Comparison of ENCODE assay signal across 2 cellular contexts in the genomic region with DNA sequence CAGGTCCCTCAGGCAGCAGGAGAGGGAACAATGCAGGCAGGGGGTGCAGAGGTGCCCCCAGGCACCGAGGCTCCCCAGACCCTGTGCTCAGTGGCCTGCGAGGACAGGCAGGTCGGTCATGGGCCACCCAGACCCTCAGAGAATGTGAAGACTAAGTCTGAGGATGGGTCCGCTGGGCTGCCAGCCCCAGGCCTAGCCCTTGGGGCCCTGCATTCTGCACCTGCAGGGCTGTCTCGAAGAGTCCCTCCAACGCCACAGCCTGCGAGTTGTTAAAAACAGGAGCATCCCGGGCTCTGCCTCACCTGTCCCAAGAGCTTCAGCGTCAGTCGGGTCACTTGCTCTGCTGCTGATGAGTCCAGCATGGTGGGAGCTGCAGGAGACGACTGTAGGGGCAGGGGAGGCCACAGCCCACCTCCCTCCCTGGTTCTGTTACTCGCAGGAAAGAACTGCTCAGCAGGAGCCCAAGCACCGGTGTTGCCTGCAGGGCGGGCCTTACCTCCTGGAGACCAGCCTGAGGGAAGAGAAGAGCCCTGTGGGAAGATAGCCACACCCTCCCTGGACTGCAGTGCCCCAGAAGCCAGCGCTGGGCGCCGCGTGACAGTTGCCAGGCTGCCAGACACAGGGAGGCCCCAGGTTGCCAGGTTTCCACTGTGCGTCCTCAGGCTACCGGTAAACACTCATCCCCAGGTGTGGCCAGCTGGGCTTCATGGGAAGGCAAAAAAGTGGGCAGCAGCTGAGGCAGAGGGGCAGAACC.
TF ChIP-seq lines count a peak whose summit lies in the region.

No MANE protein-coding gene starts in this region.

TF ChIP-seq in GM23338, 12 proteins besides CTCF, POLR2A, EP300 and RAD21:
- TF ChIP-seq POLR2AphosphoS5 (IDR thresholded peaks at IDR 0.05; ENCODE audit: low read depth) = peak; percentile 18
- TF ChIP-seq, protein P1, sequence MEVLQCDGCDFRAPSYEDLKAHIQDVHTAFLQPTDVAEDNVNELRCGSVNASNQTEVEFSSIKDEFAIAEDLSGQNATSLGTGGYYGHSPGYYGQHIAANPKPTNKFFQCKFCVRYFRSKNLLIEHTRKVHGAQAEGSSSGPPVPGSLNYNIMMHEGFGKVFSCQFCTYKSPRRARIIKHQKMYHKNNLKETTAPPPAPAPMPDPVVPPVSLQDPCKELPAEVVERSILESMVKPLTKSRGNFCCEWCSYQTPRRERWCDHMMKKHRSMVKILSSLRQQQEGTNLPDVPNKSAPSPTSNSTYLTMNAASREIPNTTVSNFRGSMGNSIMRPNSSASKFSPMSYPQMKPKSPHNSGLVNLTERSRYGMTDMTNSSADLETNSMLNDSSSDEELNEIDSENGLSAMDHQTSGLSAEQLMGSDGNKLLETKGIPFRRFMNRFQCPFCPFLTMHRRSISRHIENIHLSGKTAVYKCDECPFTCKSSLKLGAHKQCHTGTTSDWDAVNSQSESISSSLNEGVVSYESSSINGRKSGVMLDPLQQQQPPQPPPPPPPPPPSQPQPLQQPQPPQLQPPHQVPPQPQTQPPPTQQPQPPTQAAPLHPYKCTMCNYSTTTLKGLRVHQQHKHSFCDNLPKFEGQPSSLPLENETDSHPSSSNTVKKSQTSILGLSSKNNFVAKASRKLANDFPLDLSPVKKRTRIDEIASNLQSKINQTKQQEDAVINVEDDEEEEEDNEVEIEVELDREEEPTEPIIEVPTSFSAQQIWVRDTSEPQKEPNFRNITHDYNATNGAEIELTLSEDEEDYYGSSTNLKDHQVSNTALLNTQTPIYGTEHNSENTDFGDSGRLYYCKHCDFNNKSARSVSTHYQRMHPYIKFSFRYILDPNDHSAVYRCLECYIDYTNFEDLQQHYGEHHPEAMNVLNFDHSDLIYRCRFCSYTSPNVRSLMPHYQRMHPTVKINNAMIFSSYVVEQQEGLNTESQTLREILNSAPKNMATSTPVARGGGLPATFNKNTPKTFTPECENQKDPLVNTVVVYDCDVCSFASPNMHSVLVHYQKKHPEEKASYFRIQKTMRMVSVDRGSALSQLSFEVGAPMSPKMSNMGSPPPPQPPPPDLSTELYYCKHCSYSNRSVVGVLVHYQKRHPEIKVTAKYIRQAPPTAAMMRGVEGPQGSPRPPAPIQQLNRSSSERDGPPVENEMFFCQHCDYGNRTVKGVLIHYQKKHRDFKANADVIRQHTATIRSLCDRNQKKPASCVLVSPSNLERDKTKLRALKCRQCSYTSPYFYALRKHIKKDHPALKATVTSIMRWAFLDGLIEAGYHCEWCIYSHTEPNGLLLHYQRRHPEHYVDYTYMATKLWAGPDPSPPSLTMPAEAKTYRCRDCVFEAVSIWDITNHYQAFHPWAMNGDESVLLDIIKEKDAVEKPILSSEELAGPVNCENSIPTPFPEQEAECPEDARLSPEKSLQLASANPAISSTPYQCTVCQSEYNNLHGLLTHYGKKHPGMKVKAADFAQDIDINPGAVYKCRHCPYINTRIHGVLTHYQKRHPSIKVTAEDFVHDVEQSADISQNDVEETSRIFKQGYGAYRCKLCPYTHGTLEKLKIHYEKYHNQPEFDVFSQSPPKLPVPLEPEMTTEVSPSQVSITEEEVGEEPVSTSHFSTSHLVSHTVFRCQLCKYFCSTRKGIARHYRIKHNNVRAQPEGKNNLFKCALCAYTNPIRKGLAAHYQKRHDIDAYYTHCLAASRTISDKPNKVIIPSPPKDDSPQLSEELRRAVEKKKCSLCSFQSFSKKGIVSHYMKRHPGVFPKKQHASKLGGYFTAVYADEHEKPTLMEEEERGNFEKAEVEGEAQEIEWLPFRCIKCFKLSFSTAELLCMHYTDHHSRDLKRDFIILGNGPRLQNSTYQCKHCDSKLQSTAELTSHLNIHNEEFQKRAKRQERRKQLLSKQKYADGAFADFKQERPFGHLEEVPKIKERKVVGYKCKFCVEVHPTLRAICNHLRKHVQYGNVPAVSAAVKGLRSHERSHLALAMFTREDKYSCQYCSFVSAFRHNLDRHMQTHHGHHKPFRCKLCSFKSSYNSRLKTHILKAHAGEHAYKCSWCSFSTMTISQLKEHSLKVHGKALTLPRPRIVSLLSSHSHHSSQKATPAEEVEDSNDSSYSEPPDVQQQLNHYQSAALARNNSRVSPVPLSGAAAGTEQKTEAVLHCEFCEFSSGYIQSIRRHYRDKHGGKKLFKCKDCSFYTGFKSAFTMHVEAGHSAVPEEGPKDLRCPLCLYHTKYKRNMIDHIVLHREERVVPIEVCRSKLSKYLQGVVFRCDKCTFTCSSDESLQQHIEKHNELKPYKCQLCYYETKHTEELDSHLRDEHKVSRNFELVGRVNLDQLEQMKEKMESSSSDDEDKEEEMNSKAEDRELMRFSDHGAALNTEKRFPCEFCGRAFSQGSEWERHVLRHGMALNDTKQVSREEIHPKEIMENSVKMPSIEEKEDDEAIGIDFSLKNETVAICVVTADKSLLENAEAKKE (CRISPR knock-in tag; IDR thresholded peaks at IDR 0.05) = no peak

TF ChIP-seq in K562, 482 proteins besides CTCF, POLR2A, EP300 and RAD21:
- TF ChIP-seq POLR2G (IDR thresholded peaks at IDR 0.05; ENCODE audit: low read depth, low read length) (peak; percentile 72), ESRRB (CRISPR knock-in tag; IDR thresholded peaks at IDR 0.05; ENCODE audit: borderline replicate concordance) (no peak), RBM39 (optimal IDR thresholded peaks at IDR 0.05; ENCODE audit: low read depth, low read length) (no peak), XRCC4 (IDR thresholded peaks at IDR 0.05; ENCODE audit: extremely low read depth, insufficient read depth, insufficient read length) (no peak), POLR2AphosphoS2 (IDR thresholded peaks at IDR 0.05; ENCODE audit: low read length) (peak; percentile 11; the same call in 1 of the 2 replicates)
- TF ChIP-seq, protein P2, sequence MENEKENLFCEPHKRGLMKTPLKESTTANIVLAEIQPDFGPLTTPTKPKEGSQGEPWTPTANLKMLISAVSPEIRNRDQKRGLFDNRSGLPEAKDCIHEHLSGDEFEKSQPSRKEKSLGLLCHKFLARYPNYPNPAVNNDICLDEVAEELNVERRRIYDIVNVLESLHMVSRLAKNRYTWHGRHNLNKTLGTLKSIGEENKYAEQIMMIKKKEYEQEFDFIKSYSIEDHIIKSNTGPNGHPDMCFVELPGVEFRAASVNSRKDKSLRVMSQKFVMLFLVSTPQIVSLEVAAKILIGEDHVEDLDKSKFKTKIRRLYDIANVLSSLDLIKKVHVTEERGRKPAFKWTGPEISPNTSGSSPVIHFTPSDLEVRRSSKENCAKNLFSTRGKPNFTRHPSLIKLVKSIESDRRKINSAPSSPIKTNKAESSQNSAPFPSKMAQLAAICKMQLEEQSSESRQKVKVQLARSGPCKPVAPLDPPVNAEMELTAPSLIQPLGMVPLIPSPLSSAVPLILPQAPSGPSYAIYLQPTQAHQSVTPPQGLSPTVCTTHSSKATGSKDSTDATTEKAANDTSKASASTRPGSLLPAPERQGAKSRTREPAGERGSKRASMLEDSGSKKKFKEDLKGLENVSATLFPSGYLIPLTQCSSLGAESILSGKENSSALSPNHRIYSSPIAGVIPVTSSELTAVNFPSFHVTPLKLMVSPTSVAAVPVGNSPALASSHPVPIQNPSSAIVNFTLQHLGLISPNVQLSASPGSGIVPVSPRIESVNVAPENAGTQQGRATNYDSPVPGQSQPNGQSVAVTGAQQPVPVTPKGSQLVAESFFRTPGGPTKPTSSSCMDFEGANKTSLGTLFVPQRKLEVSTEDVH (IDR thresholded peaks at IDR 0.05; ENCODE audit: low read depth, partially characterized antibody) = no peak
